ENCODE assay signal across 9 cellular contexts in genomic region chr11:123246749-123247497, GRCh38. TPM values are rescaled to one million over a fixed set of nuclear protein-coding genes. Genes with fewer than 3 reads are reported as not detected.
DNase-seq lines count a peak whose midpoint lies in the region; ATAC-seq and TF ChIP-seq lines count a peak whose summit lies in the region.
"Had no signal": no experiment of that assay in that cellular context is flagged by ENCODE, and none has a peak within 500 bp of the region (broad histone marks: within the 10 kb centered on the region; RNA-seq: fewer than 3 reads in every experiment).

No MANE protein-coding gene starts in this region.

- no peaks in the 10 kb centered on the region for H4K20me1 ChIP-seq in PC-9 (ENCODE audit: insufficient read depth)

- peaks cover 5 to 7% (median 7%) of the 10 kb centered on the region in 3 donors for H3K4me1 Mint-ChIP-seq in CD8-positive, alpha-beta memory T cell
- H3K4me1 Mint-ChIP-seq in activated T-cell treated with anti-CD3 and anti-CD28 coated beads, Interleukin-2, amount 50 U/mL, for 24 hours (ENCODE audit: low read depth), result peaks cover 4% of the 10 kb centered on the region
- H3K4me1 Mint-ChIP-seq in nephron progenitor cell, result peaks cover 67% of the 10 kb centered on the region

- H3K9me3 ChIP-seq in CD8-positive, alpha-beta memory T cell (ENCODE audit: low read length), result no peaks in the 10 kb centered on the region
- H3K9me3 ChIP-seq in PC-9 (ENCODE audit: insufficient read depth, low read depth), result no peaks in the 10 kb centered on the region

- CTCF ChIA-PET in CD8-positive, alpha-beta memory T cell (lab: Charles Lee), result interaction anchor here (0.6 to 5.0 kb wide), 32 partner anchors 9 to 451 kb away, joined by 3 to 128 read pairs (median 4); no protein-coding TSS in a partner anchor
- CTCF ChIA-PET in PC-9 (lab: Charles Lee), result interaction anchor here (0.6 to 1.4 kb wide), 10 partner anchors 12 to 231 kb away, joined by 3 to 19 read pairs (median 6); no protein-coding TSS in a partner anchor

- H3K27me3 ChIP-seq in CD8-positive, alpha-beta memory T cell (ENCODE audit: insufficient read depth, low read length, poor library complexity, severe bottlenecking), result no peaks in the 10 kb centered on the region
- H3K27me3 ChIP-seq in PC-9 (ENCODE audit: insufficient read depth, low read depth), result no peaks in the 10 kb centered on the region

- intact Hi-C loops in PC-9 (cut with micrococcal nuclease; ENCODE audit: unreplicated experiment), result loop anchor here (1.0 to 5.0 kb wide), 4 partner anchors 136 to 385 kb away; no protein-coding TSS in a partner anchor

- no peaks in the 10 kb centered on the region; the same call in 1 of the 2 replicates for H3F3A ChIP-seq in PC-9 (ENCODE audit: insufficient read depth, low read depth)

- H3K4me1 ChIP-seq in CD8-positive, alpha-beta memory T cell (ENCODE audit: insufficient read depth, low read length), result peaks cover 5% of the 10 kb centered on the region
- peaks cover 16% of the 10 kb centered on the region for H3K4me1 ChIP-seq in PC-9 (replicated peaks; ENCODE audit: insufficient read depth)

- POLR2A ChIA-PET in CD8-positive, alpha-beta memory T cell (lab: Charles Lee), result interaction anchor here (0.7 to 1.3 kb wide), 3 partner anchors 53 to 194 kb away, joined by 4 to 6 read pairs (median 4); partner anchors contain the start of gene HSPA8
- POLR2A ChIA-PET in PC-9 (lab: Charles Lee; ENCODE audit: unreplicated experiment), result interaction anchor here (0.7 kb wide), 1 partner anchor 73 kb away, joined by 7 read pairs; no protein-coding TSS in a partner anchor

- ATAC-seq in GM19467 (IDR thresholded peaks at IDR 0.05; ENCODE audit: unreplicated experiment), result peak; percentile 89

- H3K4me3 Mint-ChIP-seq in CD8-positive, alpha-beta memory T cell, result peak overlapping the region in 4 of 7 donors; percentile 23 to 49 (median 42)
- H3K4me3 Mint-ChIP-seq in activated T-cell treated with anti-CD3 and anti-CD28 coated beads, Interleukin-2, amount 50 U/mL, for 24 hours, result no peak overlapping the region
- H3K4me3 Mint-ChIP-seq in nephron progenitor cell, result no peak overlapping the region

- no peaks in the 10 kb centered on the region for H3K36me3 ChIP-seq in CD8-positive, alpha-beta memory T cell (ENCODE audit: insufficient read depth, low read length)
- H3K36me3 ChIP-seq in PC-9 (ENCODE audit: low read depth), result no peaks in the 10 kb centered on the region

- no peaks in the 10 kb centered on the region for H3K9me3 Mint-ChIP-seq in CD8-positive, alpha-beta memory T cell
- no peaks in the 10 kb centered on the region for H3K9me3 Mint-ChIP-seq in activated T-cell treated with anti-CD3 and anti-CD28 coated beads, Interleukin-2, amount 50 U/mL, for 24 hours
- no peaks in the 10 kb centered on the region for H3K9me3 Mint-ChIP-seq in nephron progenitor cell

- peak overlapping the region in 3 of 8 donors; percentile 18 to 35 (median 35) for H3K27ac Mint-ChIP-seq in CD8-positive, alpha-beta memory T cell
- no peak overlapping the region for H3K27ac Mint-ChIP-seq in activated T-cell treated with anti-CD3 and anti-CD28 coated beads, Interleukin-2, amount 50 U/mL, for 24 hours
- no peak overlapping the region for H3K27ac Mint-ChIP-seq in nephron progenitor cell

- DNase-seq in CD8-positive, alpha-beta memory T cell, result peak; percentile 64 to 83 (median 69)
- DNase-seq in HUDEP-2 (lab: John Stamatoyannopoulos, UW; ENCODE audit: unreplicated experiment in 76 of 76) (peak in 63 of 76 experiments; percentile 2 to 71 (median 34)), PC-9 (peak; percentile 54 to 80), fibroblast of gingiva (ENCODE audit: low read depth) (peak; percentile 66), nephron progenitor cell (peak; percentile 90)
- peak; percentile 85 for DNase-seq in activated T-cell treated with anti-CD3 and anti-CD28 coated beads, Interleukin-2, amount 50 U/mL, for 24 hours
- peak; percentile 75 for DNase-seq in stimulated activated naive CD4-positive, alpha-beta T cell treated with Interleukin-2 at 50 U/mL for 16 hours (lab: John Stamatoyannopoulos, UW)

- H3K27ac ChIP-seq in CD8-positive, alpha-beta memory T cell (ENCODE audit: low read depth, low read length), result no peak overlapping the region
- no peak overlapping the region for H3K27ac ChIP-seq in PC-9

- H2AFZ ChIP-seq in PC-9, result peak overlapping the region; percentile 40

- H3K36me3 Mint-ChIP-seq in CD8-positive, alpha-beta memory T cell, result peaks cover 0 to 3% (median 0%) of the 10 kb centered on the region in 3 donors
- no peaks in the 10 kb centered on the region for H3K36me3 Mint-ChIP-seq in activated T-cell treated with anti-CD3 and anti-CD28 coated beads, Interleukin-2, amount 50 U/mL, for 24 hours (ENCODE audit: low read depth)
- no peaks in the 10 kb centered on the region for H3K36me3 Mint-ChIP-seq in nephron progenitor cell (ENCODE audit: low read depth)

- no TSS peak for BruUV-seq in PC-9 (replicated peaks; lab: Mats Ljungman, UMichigan)

- H3K4me2 ChIP-seq in PC-9, result peak overlapping the region; percentile 71

- H3K4me3 ChIP-seq in CD8-positive, alpha-beta memory T cell (ENCODE audit: low read length), result no peak overlapping the region
- H3K4me3 ChIP-seq in PC-9, result no peak overlapping the region

- peaks cover 6 to 26% of the 10 kb centered on the region in 2 donors for H3K27me3 Mint-ChIP-seq in CD8-positive, alpha-beta memory T cell
- peaks cover 8% of the 10 kb centered on the region for H3K27me3 Mint-ChIP-seq in activated T-cell treated with anti-CD3 and anti-CD28 coated beads, Interleukin-2, amount 50 U/mL, for 24 hours
- H3K27me3 Mint-ChIP-seq in nephron progenitor cell (ENCODE audit: low read depth, poor library complexity), result peaks cover 2% of the 10 kb centered on the region

- H3K79me2 ChIP-seq in PC-9 (ENCODE audit: low read depth), result no peaks in the 10 kb centered on the region

- peak; percentile 94 for TF ChIP-seq CTCF in PC-9 (conservative IDR thresholded peaks at IDR 0.05)
- peak; percentile 99 for TF ChIP-seq CTCF in nephron progenitor cell (IDR thresholded peaks at IDR 0.05)

- no peaks in the 10 kb centered on the region for H3K9me2 ChIP-seq in PC-9 (ENCODE audit: insufficient read depth)

RNA-seq across cellular contexts. Expression of gene CLMP, which starts 51.9 kb away (rescaled TPM):
- under 1 TPM; 0.07 to 0.09 TPM for total RNA-seq in CD8-positive, alpha-beta memory T cell
- polyA plus RNA-seq in CD8-positive, alpha-beta memory T cell, result 0.31 TPM
- 5.4 and 6.1 TPM in 2 replicates for total RNA-seq in PC-9 (2021)
- total RNA-seq: activated CD8-positive, alpha-beta memory T cell treated with anti-CD3 and anti-CD28 coated beads for 36 hours had no signal

Comparison
In these comparisons a context has a peak if more than half of its experiments do, and no peak if none do; other contexts are left out.
1. DNase-seq: peak in every context shown above with its lines; median percentile 90 in nephron progenitor cell; 85 in activated T-cell treated with anti-CD3 and anti-CD28 coated beads, Interleukin-2, amount 50 U/mL, for 24 hours; 75 in stimulated activated naive CD4-positive, alpha-beta T cell treated with Interleukin-2 at 50 U/mL for 16 hours; 69 in CD8-positive, alpha-beta memory T cell; 67 in PC-9; 66 in fibroblast of gingiva; 34 in HUDEP-2.
2. H3K4me3 Mint-ChIP-seq: peak in CD8-positive, alpha-beta memory T cell (4 of 7); none in activated T-cell treated with anti-CD3 and anti-CD28 coated beads, Interleukin-2, amount 50 U/mL, for 24 hours (single experiment) and nephron progenitor cell (single experiment).